1 cellular context compared by ENCODE assay signal in the genomic region with DNA sequence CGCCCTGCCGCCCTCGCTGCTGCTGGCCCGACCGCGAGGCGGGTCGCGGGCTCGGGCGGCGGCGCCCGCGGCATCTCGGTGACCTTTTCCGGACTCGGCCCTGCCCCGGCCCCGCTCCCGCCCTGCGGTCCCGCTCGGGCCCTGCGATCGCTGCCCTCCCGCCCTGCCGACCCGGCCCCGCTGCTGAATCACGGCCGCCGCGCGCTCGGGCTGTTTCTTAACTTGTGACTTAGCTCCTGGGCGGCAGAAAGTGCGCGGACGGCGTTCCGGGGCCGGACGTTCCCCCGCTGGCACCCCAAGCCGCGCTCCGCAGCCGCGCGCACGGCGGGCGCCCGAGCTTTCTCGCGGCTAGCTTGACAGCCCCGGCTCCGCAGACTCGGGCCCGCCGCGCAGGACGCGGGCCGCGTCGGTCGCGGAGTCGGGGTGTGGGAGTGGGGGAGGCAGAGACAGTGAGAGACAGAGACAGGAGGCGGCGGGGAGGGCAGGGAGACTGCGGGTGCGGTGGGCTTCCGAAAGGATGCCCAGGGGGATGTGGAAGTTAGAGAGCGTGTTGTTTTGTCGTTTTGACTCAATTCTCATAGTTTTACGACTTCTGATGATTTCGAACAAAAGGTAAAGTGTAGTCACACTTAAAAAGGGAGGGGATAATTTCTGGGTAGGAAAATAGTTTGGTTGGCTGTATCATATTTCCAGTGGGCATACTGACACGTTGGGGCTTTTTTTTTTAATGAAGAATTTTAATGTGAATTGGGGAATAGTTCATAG.
TF ChIP-seq lines count a peak whose summit lies in the region.

No MANE protein-coding gene starts in this region.

TF ChIP-seq in HEK293, 187 proteins besides CTCF, POLR2A, EP300 and RAD21 (continued from another document and continues in another):
- TF ChIP-seq, protein P1, sequence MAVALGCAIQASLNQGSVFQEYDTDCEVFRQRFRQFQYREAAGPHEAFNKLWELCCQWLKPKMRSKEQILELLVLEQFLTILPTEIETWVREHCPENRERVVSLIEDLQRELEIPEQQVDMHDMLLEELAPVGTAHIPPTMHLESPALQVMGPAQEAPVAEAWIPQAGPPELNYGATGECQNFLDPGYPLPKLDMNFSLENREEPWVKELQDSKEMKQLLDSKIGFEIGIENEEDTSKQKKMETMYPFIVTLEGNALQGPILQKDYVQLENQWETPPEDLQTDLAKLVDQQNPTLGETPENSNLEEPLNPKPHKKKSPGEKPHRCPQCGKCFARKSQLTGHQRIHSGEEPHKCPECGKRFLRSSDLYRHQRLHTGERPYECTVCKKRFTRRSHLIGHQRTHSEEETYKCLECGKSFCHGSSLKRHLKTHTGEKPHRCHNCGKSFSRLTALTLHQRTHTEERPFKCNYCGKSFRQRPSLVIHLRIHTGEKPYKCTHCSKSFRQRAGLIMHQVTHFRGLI (tag by site-specific recombination; IDR thresholded peaks at IDR 0.05), result no peak
- TF ChIP-seq WT1 (tag by site-specific recombination; IDR thresholded peaks at IDR 0.05) (peak; percentile 62), ZFP37 (tag by site-specific recombination; IDR thresholded peaks at IDR 0.05) (no peak), ZNF37A (tag by site-specific recombination; IDR thresholded peaks at IDR 0.05) (no peak), ZEB2 (tag by site-specific recombination; IDR thresholded peaks at IDR 0.05) (peak; percentile 47; the same call in 1 of the 2 replicates), SALL2 (tag by site-specific recombination; IDR thresholded peaks at IDR 0.05; ENCODE audit: borderline replicate concordance) (no peak), TRIM28 (IDR thresholded peaks at IDR 0.05; ENCODE audit: borderline replicate concordance, low read length) (no peak), ZNF837 (tag by site-specific recombination; IDR thresholded peaks at IDR 0.05) (no peak), ZNF600 (tag by site-specific recombination; IDR thresholded peaks at IDR 0.05) (no peak; the same call in 1 of the 2 replicates), ZSCAN30 (tag by site-specific recombination; IDR thresholded peaks at IDR 0.05) (0 out of 2 replicates have a peak, but pooled peaks have one; percentile 26), KLF16 (tag by site-specific recombination; IDR thresholded peaks at IDR 0.05) (no peak), ZNF768 (tag by site-specific recombination; IDR thresholded peaks at IDR 0.05) (no peak), ZBTB20 (tag by site-specific recombination; IDR thresholded peaks at IDR 0.05) (peak; percentile 80), FEZF1 (tag by site-specific recombination; IDR thresholded peaks at IDR 0.05) (no peak), ZXDB (tag by site-specific recombination; IDR thresholded peaks at IDR 0.05) (no peak), ZNF621 (tag by site-specific recombination; IDR thresholded peaks at IDR 0.05) (no peak), GLI2 (tag by site-specific recombination; IDR thresholded peaks at IDR 0.05; ENCODE audit: borderline replicate concordance, low read depth) (no peak), PRDM1 (tag by site-specific recombination; IDR thresholded peaks at IDR 0.05) (no peak), ZNF629 (tag by site-specific recombination; IDR thresholded peaks at IDR 0.05) (peak; percentile 13; the same call in 1 of the 2 replicates), MYNN (tag by site-specific recombination; IDR thresholded peaks at IDR 0.05; ENCODE audit: borderline replicate concordance) (no peak), ZNF157 (tag by site-specific recombination; IDR thresholded peaks at IDR 0.05) (no peak), ZNF433 (tag by site-specific recombination; IDR thresholded peaks at IDR 0.05; ENCODE audit: low read depth) (no peak), ZNF114 (tag by site-specific recombination; IDR thresholded peaks at IDR 0.05) (no peak), ZBTB7A (tag by site-specific recombination; IDR thresholded peaks at IDR 0.05; ENCODE audit: low read depth) (no peak), ZNF311 (tag by site-specific recombination; IDR thresholded peaks at IDR 0.05; ENCODE audit: borderline replicate concordance) (no peak), ZSCAN23 (tag by site-specific recombination; IDR thresholded peaks at IDR 0.05) (no peak), ZNF140 (tag by site-specific recombination; IDR thresholded peaks at IDR 0.05) (no peak)
- TF ChIP-seq, protein P2, sequence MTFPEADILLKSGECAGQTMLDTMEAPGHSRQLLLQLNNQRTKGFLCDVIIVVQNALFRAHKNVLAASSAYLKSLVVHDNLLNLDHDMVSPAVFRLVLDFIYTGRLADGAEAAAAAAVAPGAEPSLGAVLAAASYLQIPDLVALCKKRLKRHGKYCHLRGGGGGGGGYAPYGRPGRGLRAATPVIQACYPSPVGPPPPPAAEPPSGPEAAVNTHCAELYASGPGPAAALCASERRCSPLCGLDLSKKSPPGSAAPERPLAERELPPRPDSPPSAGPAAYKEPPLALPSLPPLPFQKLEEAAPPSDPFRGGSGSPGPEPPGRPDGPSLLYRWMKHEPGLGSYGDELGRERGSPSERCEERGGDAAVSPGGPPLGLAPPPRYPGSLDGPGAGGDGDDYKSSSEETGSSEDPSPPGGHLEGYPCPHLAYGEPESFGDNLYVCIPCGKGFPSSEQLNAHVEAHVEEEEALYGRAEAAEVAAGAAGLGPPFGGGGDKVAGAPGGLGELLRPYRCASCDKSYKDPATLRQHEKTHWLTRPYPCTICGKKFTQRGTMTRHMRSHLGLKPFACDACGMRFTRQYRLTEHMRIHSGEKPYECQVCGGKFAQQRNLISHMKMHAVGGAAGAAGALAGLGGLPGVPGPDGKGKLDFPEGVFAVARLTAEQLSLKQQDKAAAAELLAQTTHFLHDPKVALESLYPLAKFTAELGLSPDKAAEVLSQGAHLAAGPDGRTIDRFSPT (tag by site-specific recombination; IDR thresholded peaks at IDR 0.05), result peak; percentile 57; the same call in 1 of the 2 replicates
- TF ChIP-seq, protein P3, sequence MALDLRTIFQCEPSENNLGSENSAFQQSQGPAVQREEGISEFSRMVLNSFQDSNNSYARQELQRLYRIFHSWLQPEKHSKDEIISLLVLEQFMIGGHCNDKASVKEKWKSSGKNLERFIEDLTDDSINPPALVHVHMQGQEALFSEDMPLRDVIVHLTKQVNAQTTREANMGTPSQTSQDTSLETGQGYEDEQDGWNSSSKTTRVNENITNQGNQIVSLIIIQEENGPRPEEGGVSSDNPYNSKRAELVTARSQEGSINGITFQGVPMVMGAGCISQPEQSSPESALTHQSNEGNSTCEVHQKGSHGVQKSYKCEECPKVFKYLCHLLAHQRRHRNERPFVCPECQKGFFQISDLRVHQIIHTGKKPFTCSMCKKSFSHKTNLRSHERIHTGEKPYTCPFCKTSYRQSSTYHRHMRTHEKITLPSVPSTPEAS (tag by site-specific recombination; IDR thresholded peaks at IDR 0.05), result no peak
- TF ChIP-seq, protein P4, sequence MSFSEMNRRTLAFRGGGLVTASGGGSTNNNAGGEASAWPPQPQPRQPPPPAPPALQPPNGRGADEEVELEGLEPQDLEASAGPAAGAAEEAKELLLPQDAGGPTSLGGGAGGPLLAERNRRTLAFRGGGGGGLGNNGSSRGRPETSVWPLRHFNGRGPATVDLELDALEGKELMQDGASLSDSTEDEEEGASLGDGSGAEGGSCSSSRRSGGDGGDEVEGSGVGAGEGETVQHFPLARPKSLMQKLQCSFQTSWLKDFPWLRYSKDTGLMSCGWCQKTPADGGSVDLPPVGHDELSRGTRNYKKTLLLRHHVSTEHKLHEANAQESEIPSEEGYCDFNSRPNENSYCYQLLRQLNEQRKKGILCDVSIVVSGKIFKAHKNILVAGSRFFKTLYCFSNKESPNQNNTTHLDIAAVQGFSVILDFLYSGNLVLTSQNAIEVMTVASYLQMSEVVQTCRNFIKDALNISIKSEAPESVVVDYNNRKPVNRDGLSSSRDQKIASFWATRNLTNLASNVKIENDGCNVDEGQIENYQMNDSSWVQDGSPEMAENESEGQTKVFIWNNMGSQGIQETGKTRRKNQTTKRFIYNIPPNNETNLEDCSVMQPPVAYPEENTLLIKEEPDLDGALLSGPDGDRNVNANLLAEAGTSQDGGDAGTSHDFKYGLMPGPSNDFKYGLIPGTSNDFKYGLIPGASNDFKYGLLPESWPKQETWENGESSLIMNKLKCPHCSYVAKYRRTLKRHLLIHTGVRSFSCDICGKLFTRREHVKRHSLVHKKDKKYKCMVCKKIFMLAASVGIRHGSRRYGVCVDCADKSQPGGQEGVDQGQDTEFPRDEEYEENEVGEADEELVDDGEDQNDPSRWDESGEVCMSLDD (tag by site-specific recombination; IDR thresholded peaks at IDR 0.05), result peak; percentile 52; the same call in 1 of the 2 replicates
- TF ChIP-seq, protein P5, sequence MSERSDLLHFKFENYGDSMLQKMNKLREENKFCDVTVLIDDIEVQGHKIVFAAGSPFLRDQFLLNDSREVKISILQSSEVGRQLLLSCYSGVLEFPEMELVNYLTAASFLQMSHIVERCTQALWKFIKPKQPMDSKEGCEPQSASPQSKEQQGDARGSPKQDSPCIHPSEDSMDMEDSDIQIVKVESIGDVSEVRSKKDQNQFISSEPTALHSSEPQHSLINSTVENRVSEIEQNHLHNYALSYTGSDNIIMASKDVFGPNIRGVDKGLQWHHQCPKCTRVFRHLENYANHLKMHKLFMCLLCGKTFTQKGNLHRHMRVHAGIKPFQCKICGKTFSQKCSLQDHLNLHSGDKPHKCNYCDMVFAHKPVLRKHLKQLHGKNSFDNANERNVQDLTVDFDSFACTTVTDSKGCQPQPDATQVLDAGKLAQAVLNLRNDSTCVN (tag by site-specific recombination; optimal IDR thresholded peaks at IDR 0.05), result peak; percentile 81
- TF ChIP-seq, protein P6, sequence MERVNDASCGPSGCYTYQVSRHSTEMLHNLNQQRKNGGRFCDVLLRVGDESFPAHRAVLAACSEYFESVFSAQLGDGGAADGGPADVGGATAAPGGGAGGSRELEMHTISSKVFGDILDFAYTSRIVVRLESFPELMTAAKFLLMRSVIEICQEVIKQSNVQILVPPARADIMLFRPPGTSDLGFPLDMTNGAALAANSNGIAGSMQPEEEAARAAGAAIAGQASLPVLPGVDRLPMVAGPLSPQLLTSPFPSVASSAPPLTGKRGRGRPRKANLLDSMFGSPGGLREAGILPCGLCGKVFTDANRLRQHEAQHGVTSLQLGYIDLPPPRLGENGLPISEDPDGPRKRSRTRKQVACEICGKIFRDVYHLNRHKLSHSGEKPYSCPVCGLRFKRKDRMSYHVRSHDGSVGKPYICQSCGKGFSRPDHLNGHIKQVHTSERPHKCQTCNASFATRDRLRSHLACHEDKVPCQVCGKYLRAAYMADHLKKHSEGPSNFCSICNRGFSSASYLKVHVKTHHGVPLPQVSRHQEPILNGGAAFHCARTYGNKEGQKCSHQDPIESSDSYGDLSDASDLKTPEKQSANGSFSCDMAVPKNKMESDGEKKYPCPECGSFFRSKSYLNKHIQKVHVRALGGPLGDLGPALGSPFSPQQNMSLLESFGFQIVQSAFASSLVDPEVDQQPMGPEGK (tag by site-specific recombination; IDR thresholded peaks at IDR 0.05), result peak; percentile 59
- TF ChIP-seq, protein P7, sequence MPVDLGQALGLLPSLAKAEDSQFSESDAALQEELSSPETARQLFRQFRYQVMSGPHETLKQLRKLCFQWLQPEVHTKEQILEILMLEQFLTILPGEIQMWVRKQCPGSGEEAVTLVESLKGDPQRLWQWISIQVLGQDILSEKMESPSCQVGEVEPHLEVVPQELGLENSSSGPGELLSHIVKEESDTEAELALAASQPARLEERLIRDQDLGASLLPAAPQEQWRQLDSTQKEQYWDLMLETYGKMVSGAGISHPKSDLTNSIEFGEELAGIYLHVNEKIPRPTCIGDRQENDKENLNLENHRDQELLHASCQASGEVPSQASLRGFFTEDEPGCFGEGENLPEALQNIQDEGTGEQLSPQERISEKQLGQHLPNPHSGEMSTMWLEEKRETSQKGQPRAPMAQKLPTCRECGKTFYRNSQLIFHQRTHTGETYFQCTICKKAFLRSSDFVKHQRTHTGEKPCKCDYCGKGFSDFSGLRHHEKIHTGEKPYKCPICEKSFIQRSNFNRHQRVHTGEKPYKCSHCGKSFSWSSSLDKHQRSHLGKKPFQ (tag by site-specific recombination; IDR thresholded peaks at IDR 0.05), result peak; percentile 74
- TF ChIP-seq, protein P8, sequence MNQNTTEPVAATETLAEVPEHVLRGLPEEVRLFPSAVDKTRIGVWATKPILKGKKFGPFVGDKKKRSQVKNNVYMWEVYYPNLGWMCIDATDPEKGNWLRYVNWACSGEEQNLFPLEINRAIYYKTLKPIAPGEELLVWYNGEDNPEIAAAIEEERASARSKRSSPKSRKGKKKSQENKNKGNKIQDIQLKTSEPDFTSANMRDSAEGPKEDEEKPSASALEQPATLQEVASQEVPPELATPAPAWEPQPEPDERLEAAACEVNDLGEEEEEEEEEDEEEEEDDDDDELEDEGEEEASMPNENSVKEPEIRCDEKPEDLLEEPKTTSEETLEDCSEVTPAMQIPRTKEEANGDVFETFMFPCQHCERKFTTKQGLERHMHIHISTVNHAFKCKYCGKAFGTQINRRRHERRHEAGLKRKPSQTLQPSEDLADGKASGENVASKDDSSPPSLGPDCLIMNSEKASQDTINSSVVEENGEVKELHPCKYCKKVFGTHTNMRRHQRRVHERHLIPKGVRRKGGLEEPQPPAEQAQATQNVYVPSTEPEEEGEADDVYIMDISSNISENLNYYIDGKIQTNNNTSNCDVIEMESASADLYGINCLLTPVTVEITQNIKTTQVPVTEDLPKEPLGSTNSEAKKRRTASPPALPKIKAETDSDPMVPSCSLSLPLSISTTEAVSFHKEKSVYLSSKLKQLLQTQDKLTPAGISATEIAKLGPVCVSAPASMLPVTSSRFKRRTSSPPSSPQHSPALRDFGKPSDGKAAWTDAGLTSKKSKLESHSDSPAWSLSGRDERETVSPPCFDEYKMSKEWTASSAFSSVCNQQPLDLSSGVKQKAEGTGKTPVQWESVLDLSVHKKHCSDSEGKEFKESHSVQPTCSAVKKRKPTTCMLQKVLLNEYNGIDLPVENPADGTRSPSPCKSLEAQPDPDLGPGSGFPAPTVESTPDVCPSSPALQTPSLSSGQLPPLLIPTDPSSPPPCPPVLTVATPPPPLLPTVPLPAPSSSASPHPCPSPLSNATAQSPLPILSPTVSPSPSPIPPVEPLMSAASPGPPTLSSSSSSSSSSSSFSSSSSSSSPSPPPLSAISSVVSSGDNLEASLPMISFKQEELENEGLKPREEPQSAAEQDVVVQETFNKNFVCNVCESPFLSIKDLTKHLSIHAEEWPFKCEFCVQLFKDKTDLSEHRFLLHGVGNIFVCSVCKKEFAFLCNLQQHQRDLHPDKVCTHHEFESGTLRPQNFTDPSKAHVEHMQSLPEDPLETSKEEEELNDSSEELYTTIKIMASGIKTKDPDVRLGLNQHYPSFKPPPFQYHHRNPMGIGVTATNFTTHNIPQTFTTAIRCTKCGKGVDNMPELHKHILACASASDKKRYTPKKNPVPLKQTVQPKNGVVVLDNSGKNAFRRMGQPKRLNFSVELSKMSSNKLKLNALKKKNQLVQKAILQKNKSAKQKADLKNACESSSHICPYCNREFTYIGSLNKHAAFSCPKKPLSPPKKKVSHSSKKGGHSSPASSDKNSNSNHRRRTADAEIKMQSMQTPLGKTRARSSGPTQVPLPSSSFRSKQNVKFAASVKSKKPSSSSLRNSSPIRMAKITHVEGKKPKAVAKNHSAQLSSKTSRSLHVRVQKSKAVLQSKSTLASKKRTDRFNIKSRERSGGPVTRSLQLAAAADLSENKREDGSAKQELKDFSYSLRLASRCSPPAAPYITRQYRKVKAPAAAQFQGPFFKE (tag by site-specific recombination; IDR thresholded peaks at IDR 0.05; ENCODE audit: borderline replicate concordance), result no peak
- TF ChIP-seq, protein P9, sequence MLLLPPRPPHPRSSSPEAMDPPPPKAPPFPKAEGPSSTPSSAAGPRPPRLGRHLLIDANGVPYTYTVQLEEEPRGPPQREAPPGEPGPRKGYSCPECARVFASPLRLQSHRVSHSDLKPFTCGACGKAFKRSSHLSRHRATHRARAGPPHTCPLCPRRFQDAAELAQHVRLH (tag by site-specific recombination; IDR thresholded peaks at IDR 0.05), result 0 out of 2 replicates have a peak, but pooled peaks have one; percentile 12
